Comparison of ENCODE assay signal across 1 cellular context in the genomic region with DNA sequence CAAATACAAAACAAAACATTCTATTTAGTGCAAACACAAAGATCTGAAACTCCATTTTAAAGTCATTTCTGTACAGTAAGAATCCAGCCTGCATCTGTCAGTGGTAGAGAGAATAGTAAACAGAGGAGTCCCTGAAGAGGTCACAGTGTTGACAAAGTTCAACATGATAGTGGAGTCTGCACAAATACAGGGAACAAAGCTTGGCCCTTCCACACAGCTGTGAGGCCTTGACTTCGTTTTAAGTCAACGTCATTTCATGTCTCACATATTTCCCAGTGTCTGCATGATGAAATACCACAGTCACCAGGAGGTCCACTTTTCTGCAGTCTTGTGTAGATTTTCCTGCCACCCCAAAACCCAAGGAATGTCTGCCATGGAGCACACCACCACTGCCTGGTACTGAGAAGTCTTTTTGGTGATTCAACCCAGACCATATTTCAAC.
TF ChIP-seq lines count a peak whose summit lies in the region.

No MANE protein-coding gene starts in this region.

TF ChIP-seq in HepG2, 621 proteins besides CTCF, POLR2A, EP300 and RAD21 (continued from another document and continues in another):
- TF ChIP-seq ZNF12 (CRISPR knock-in tag; IDR thresholded peaks at IDR 0.05): no peak; the same call in 1 of the 2 replicates
- no peak for TF ChIP-seq ZNF572 (CRISPR knock-in tag; IDR thresholded peaks at IDR 0.05)
- no peak for TF ChIP-seq FIP1L1 (IDR thresholded peaks at IDR 0.05; ENCODE audit: borderline replicate concordance, insufficient read depth, low read depth, low read length)
- no peak for TF ChIP-seq PCBP2 (optimal IDR thresholded peaks at IDR 0.05; ENCODE audit: low read depth, low read length, poor library complexity, severe bottlenecking)
- no peak for TF ChIP-seq CHD4 (IDR thresholded peaks at IDR 0.05; ENCODE audit: borderline replicate concordance, low read length)
- no peak for TF ChIP-seq TP53 (CRISPR knock-in tag; conservative IDR thresholded peaks at IDR 0.05)
- no peak for TF ChIP-seq SATB2 (CRISPR knock-in tag; IDR thresholded peaks at IDR 0.05)
- no peak for TF ChIP-seq CAMTA2 (CRISPR knock-in tag; IDR thresholded peaks at IDR 0.05; ENCODE audit: borderline replicate concordance)
- TF ChIP-seq PITX1 (CRISPR knock-in tag; IDR thresholded peaks at IDR 0.05): peak; percentile 51; the same call in 1 of the 2 replicates
- no peak for TF ChIP-seq ZNF607 (CRISPR knock-in tag; IDR thresholded peaks at IDR 0.05; ENCODE audit: borderline replicate concordance)
- TF ChIP-seq ZNF850 (CRISPR knock-in tag; conservative IDR thresholded peaks at IDR 0.05): no peak
- no peak for TF ChIP-seq RBFOX2 (IDR thresholded peaks at IDR 0.05; ENCODE audit: low read depth, low read length)
- no peak for TF ChIP-seq ZEB1 (IDR thresholded peaks at IDR 0.05; ENCODE audit: insufficient replicate concordance, low read depth)
- no peak for TF ChIP-seq TOE1 (CRISPR knock-in tag; IDR thresholded peaks at IDR 0.05)
- TF ChIP-seq CHD2 (IDR thresholded peaks at IDR 0.05; ENCODE audit: low read depth, low read length): no peak
- no peak for TF ChIP-seq POLR2G (IDR thresholded peaks at IDR 0.05; ENCODE audit: low read depth, low read length)
- TF ChIP-seq ZNF101 (CRISPR knock-in tag; IDR thresholded peaks at IDR 0.05; ENCODE audit: borderline replicate concordance, low read depth): no peak
- TF ChIP-seq, protein P1, sequence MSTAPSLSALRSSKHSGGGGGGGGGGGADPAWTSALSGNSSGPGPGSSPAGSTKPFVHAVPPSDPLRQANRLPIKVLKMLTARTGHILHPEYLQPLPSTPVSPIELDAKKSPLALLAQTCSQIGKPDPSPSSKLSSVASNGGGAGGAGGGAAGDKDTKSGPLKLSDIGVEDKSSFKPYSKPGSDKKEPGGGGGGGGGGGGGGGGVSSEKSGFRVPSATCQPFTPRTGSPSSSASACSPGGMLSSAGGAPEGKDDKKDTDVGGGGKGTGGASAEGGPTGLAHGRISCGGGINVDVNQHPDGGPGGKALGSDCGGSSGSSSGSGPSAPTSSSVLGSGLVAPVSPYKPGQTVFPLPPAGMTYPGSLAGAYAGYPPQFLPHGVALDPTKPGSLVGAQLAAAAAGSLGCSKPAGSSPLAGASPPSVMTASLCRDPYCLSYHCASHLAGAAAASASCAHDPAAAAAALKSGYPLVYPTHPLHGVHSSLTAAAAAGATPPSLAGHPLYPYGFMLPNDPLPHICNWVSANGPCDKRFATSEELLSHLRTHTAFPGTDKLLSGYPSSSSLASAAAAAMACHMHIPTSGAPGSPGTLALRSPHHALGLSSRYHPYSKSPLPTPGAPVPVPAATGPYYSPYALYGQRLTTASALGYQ (CRISPR knock-in tag; IDR thresholded peaks at IDR 0.05): peak; percentile 83; the same call in 1 of the 2 replicates
- no peak for TF ChIP-seq ZKSCAN5 (CRISPR knock-in tag; IDR thresholded peaks at IDR 0.05)
- TF ChIP-seq SMAD1 (CRISPR knock-in tag; IDR thresholded peaks at IDR 0.05; ENCODE audit: borderline replicate concordance, low read depth): no peak
- no peak for TF ChIP-seq SOX6 (IDR thresholded peaks at IDR 0.05)
- TF ChIP-seq SOX6 (CRISPR knock-in tag; IDR thresholded peaks at IDR 0.05): peak; percentile 99
- peak; percentile 99 for TF ChIP-seq FOXA3 (CRISPR knock-in tag; IDR thresholded peaks at IDR 0.05)
- TF ChIP-seq EEA1 (CRISPR knock-in tag; IDR thresholded peaks at IDR 0.05; ENCODE audit: borderline replicate concordance): no peak
- TF ChIP-seq, protein P2, sequence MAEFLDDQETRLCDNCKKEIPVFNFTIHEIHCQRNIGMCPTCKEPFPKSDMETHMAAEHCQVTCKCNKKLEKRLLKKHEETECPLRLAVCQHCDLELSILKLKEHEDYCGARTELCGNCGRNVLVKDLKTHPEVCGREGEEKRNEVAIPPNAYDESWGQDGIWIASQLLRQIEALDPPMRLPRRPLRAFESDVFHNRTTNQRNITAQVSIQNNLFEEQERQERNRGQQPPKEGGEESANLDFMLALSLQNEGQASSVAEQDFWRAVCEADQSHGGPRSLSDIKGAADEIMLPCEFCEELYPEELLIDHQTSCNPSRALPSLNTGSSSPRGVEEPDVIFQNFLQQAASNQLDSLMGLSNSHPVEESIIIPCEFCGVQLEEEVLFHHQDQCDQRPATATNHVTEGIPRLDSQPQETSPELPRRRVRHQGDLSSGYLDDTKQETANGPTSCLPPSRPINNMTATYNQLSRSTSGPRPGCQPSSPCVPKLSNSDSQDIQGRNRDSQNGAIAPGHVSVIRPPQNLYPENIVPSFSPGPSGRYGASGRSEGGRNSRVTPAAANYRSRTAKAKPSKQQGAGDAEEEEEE (CRISPR knock-in tag; IDR thresholded peaks at IDR 0.05; ENCODE audit: borderline replicate concordance): no peak
- TF ChIP-seq HNF4A (CRISPR knock-in tag; IDR thresholded peaks at IDR 0.05): peak; percentile 91
- TF ChIP-seq ATF1 (CRISPR knock-in tag; IDR thresholded peaks at IDR 0.05): peak; percentile 74
- TF ChIP-seq ZNF776 (CRISPR knock-in tag; IDR thresholded peaks at IDR 0.05): no peak
- no peak for TF ChIP-seq ZNF343 (CRISPR knock-in tag; IDR thresholded peaks at IDR 0.05)
- TF ChIP-seq SRSF4 (IDR thresholded peaks at IDR 0.05; ENCODE audit: low read depth, low read length, poor library complexity, severe bottlenecking): no peak
- TF ChIP-seq MTA1 (CRISPR knock-in tag; IDR thresholded peaks at IDR 0.05; ENCODE audit: borderline replicate concordance): no peak; the same call in 1 of the 2 replicates
- TF ChIP-seq FLYWCH1 (CRISPR knock-in tag; IDR thresholded peaks at IDR 0.05): no peak
- no peak for TF ChIP-seq NFATC3 (CRISPR knock-in tag; IDR thresholded peaks at IDR 0.05)
- TF ChIP-seq, protein P3, sequence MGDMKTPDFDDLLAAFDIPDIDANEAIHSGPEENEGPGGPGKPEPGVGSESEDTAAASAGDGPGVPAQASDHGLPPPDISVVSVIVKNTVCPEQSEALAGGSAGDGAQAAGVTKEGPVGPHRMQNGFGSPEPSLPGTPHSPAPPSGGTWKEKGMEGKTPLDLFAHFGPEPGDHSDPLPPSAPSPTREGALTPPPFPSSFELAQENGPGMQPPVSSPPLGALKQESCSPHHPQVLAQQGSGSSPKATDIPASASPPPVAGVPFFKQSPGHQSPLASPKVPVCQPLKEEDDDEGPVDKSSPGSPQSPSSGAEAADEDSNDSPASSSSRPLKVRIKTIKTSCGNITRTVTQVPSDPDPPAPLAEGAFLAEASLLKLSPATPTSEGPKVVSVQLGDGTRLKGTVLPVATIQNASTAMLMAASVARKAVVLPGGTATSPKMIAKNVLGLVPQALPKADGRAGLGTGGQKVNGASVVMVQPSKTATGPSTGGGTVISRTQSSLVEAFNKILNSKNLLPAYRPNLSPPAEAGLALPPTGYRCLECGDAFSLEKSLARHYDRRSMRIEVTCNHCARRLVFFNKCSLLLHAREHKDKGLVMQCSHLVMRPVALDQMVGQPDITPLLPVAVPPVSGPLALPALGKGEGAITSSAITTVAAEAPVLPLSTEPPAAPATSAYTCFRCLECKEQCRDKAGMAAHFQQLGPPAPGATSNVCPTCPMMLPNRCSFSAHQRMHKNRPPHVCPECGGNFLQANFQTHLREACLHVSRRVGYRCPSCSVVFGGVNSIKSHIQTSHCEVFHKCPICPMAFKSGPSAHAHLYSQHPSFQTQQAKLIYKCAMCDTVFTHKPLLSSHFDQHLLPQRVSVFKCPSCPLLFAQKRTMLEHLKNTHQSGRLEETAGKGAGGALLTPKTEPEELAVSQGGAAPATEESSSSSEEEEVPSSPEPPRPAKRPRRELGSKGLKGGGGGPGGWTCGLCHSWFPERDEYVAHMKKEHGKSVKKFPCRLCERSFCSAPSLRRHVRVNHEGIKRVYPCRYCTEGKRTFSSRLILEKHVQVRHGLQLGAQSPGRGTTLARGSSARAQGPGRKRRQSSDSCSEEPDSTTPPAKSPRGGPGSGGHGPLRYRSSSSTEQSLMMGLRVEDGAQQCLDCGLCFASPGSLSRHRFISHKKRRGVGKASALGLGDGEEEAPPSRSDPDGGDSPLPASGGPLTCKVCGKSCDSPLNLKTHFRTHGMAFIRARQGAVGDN (CRISPR knock-in tag; IDR thresholded peaks at IDR 0.05): no peak
- TF ChIP-seq NCOA1 (CRISPR knock-in tag; IDR thresholded peaks at IDR 0.05): no peak
- TF ChIP-seq MIER3 (CRISPR knock-in tag; IDR thresholded peaks at IDR 0.05; ENCODE audit: borderline replicate concordance): peak; percentile 62; the same call in 1 of the 2 replicates
- TF ChIP-seq ZNF556 (CRISPR knock-in tag; IDR thresholded peaks at IDR 0.05; ENCODE audit: borderline replicate concordance): no peak
- no peak; the same call in 1 of the 2 replicates for TF ChIP-seq ZSCAN5A (CRISPR knock-in tag; IDR thresholded peaks at IDR 0.05; ENCODE audit: borderline replicate concordance)
- no peak for TF ChIP-seq HNRNPUL1 (IDR thresholded peaks at IDR 0.05; ENCODE audit: low read depth, low read length)
- TF ChIP-seq, protein P4, sequence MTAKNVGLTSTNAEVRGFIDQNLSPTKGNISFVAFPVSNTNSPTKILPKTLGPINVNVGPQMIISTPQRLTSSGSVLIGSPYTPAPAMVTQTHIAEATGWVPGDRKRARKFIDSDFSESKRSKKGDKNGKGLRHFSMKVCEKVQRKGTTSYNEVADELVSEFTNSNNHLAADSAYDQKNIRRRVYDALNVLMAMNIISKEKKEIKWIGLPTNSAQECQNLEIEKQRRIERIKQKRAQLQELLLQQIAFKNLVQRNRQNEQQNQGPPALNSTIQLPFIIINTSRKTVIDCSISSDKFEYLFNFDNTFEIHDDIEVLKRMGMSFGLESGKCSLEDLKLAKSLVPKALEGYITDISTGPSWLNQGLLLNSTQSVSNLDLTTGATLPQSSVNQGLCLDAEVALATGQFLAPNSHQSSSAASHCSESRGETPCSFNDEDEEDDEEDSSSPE (CRISPR knock-in tag; IDR thresholded peaks at IDR 0.05): no peak
- TF ChIP-seq NR2F6 (IDR thresholded peaks at IDR 0.05): peak; percentile 98
- TF ChIP-seq NR2F6 (CRISPR knock-in tag; IDR thresholded peaks at IDR 0.05): peak; percentile 97
- no peak for TF ChIP-seq ZC3H13 (CRISPR knock-in tag; IDR thresholded peaks at IDR 0.05)
- peak; percentile 80 for TF ChIP-seq HNF4G (IDR thresholded peaks at IDR 0.05; ENCODE audit: borderline replicate concordance, low read depth, low read length)
- TF ChIP-seq HNF4G (CRISPR knock-in tag; IDR thresholded peaks at IDR 0.05; ENCODE audit: borderline replicate concordance, low read depth): no peak; the same call in 1 of the 2 replicates
- TF ChIP-seq MAFK (conservative IDR thresholded peaks at IDR 0.05 in 1 of 2, IDR thresholded peaks at IDR 0.05 in 1 of 2; ENCODE audit: low read length in 2 of 2): no peak
- TF ChIP-seq MTF1 (CRISPR knock-in tag; IDR thresholded peaks at IDR 0.05): no peak
- no peak for TF ChIP-seq ZNF432 (CRISPR knock-in tag; IDR thresholded peaks at IDR 0.05; ENCODE audit: borderline replicate concordance)
- no peak for TF ChIP-seq ZNF276 (CRISPR knock-in tag; IDR thresholded peaks at IDR 0.05; ENCODE audit: low read depth)
- TF ChIP-seq SCMH1 (CRISPR knock-in tag; IDR thresholded peaks at IDR 0.05; ENCODE audit: borderline replicate concordance): no peak
- peak; percentile 73 for TF ChIP-seq ZMYM4 (CRISPR knock-in tag; IDR thresholded peaks at IDR 0.05)
- TF ChIP-seq, protein P5, sequence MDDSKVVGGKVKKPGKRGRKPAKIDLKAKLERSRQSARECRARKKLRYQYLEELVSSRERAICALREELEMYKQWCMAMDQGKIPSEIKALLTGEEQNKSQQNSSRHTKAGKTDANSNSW (CRISPR knock-in tag; IDR thresholded peaks at IDR 0.05; ENCODE audit: borderline replicate concordance): no peak
- TF ChIP-seq HMGXB3 (CRISPR knock-in tag; IDR thresholded peaks at IDR 0.05; ENCODE audit: borderline replicate concordance): 0 out of 2 replicates have a peak, but pooled peaks have one; percentile 33
